13 cellular contexts compared by ENCODE assay signal in genomic region chr2:120589782-120590608, GRCh38.
DNase-seq lines count a peak whose midpoint lies in the region; ATAC-seq and TF ChIP-seq lines count a peak whose summit lies in the region.
"Had no signal": no experiment of that assay in that cellular context is flagged by ENCODE, and none has a peak within 500 bp of the region (broad histone marks: within the 10 kb centered on the region; RNA-seq: fewer than 3 reads in every experiment).

No MANE protein-coding gene starts in this region.

- H3K27ac Mint-ChIP-seq in immature natural killer cell, result no peak overlapping the region
- no peak overlapping the region for H3K27ac Mint-ChIP-seq in CD8-positive, alpha-beta T cell
- H3K27ac Mint-ChIP-seq: effector memory CD8-positive, alpha-beta T cell; memory B cell had no signal

- H3K36me3 Mint-ChIP-seq in immature natural killer cell, result no peaks in the 10 kb centered on the region
- H3K36me3 Mint-ChIP-seq in CD8-positive, alpha-beta T cell, result no peaks in the 10 kb centered on the region

- DNase-seq in HFF-Myc (ENCODE audit: extremely low read depth, low read depth) (peak; percentile 87), amniotic epithelial cell (ENCODE audit: low read depth) (peak; percentile 96), glomerular endothelial cell (ENCODE audit: extremely low read depth, low read depth, low spot score) (peak; percentile 95), smooth muscle cell of the brain vasculature (ENCODE audit: low read depth, low spot score) (peak; percentile 93), NCI-H187 treated with DMSO at 0.1 percent for 48 hours (lab: John Stamatoyannopoulos, UW) (no peak), immature natural killer cell (no peak), activated gamma-delta T cell treated with Interleukin-2 at 50 U/mL for 16 hours (no peak)
- no peak for DNase-seq in CD8-positive, alpha-beta T cell
- DNase-seq: effector memory CD8-positive, alpha-beta T cell; NCI-H1694 treated with DMSO at 0.1 percent for 48 hours had no signal

- TF ChIP-seq CTCF in HFF-Myc (IDR thresholded peaks at IDR 0.05; ENCODE audit: low read depth, low read length, missing control alignments), result no peak
- no peak for TF ChIP-seq CTCF in CD8-positive, alpha-beta T cell (IDR thresholded peaks at IDR 0.05)

- no peak overlapping the region for H3K27ac ChIP-seq in CD8-positive, alpha-beta T cell (ENCODE audit: low read depth, low read length)
- H3K27ac ChIP-seq: HL-60 had no signal

- no peak for ATAC-seq in CD8-positive, alpha-beta T cell
- ATAC-seq: effector memory CD8-positive, alpha-beta T cell had no signal

- no peak overlapping the region for H3K4me3 ChIP-seq in HFF-Myc (replicated peaks; ENCODE audit: low read depth, low read length)
- no peak overlapping the region for H3K4me3 ChIP-seq in CD8-positive, alpha-beta T cell (ENCODE audit: low read depth, low read length)
- H3K4me3 ChIP-seq: skin epidermis had no signal

- H3K4me1 ChIP-seq in CD8-positive, alpha-beta T cell (ENCODE audit: insufficient read depth, low read length), result no peaks in the 10 kb centered on the region

- H3K27me3 ChIP-seq in CD8-positive, alpha-beta T cell (ENCODE audit: insufficient read depth, low read length), result peaks cover 6% of the 10 kb centered on the region

- POLR2A ChIA-PET in CD8-positive, alpha-beta T cell (lab: Charles Lee), result no interaction called here

- CTCF ChIA-PET in CD8-positive, alpha-beta T cell (lab: Charles Lee), result interaction anchor here (0.7 kb wide), 1 partner anchor 31 kb away, joined by 3 read pairs; no protein-coding TSS in a partner anchor

- H3K36me3 ChIP-seq in CD8-positive, alpha-beta T cell (ENCODE audit: insufficient read depth, low read length), result no peaks in the 10 kb centered on the region

- no peak overlapping the region for H3K4me3 Mint-ChIP-seq in immature natural killer cell
- H3K4me3 Mint-ChIP-seq in CD8-positive, alpha-beta T cell, result no peak overlapping the region
- H3K4me3 Mint-ChIP-seq: effector memory CD8-positive, alpha-beta T cell; memory B cell had no signal

- H3K9me3 Mint-ChIP-seq in immature natural killer cell, result peaks cover 0 to 5% (median 0%) of the 10 kb centered on the region in 6 donors
- peaks cover 2% of the 10 kb centered on the region for H3K9me3 Mint-ChIP-seq in CD8-positive, alpha-beta T cell

- no peaks in the 10 kb centered on the region for H3K4me1 Mint-ChIP-seq in immature natural killer cell
- peaks cover 4% of the 10 kb centered on the region for H3K4me1 Mint-ChIP-seq in CD8-positive, alpha-beta T cell (ENCODE audit: low read depth)

- H3K9me3 ChIP-seq in CD8-positive, alpha-beta T cell (ENCODE audit: low read length), result no peaks in the 10 kb centered on the region

- intact Hi-C loops in CD8-positive, alpha-beta T cell (cut with DNase I, micrococcal nuclease), result loop anchor here in 1 of 2 experiments (2.0 kb wide), 1 partner anchor 71 kb away; no protein-coding TSS in a partner anchor

- H3K27me3 Mint-ChIP-seq in immature natural killer cell (ENCODE audit: low read depth in 3 of 3), result peaks cover 4 to 14% (median 5%) of the 10 kb centered on the region in 3 donors
- H3K27me3 Mint-ChIP-seq in CD8-positive, alpha-beta T cell (ENCODE audit: low read depth), result peaks cover 31% of the 10 kb centered on the region

Comparison
In these comparisons a context has a peak if more than half of its experiments do, and no peak if none do; other contexts are left out.
1. DNase-seq: peak in HFF-Myc (single experiment), amniotic epithelial cell (single experiment), glomerular endothelial cell (single experiment) and smooth muscle cell of the brain vasculature (single experiment); none in NCI-H187 treated with DMSO at 0.1 percent for 48 hours (single experiment), immature natural killer cell (0 of 3), activated gamma-delta T cell treated with Interleukin-2 at 50 U/mL for 16 hours (single experiment) and CD8-positive, alpha-beta T cell (0 of 7).